Comparison of ENCODE assay signal across 37 cellular contexts in the genomic region with DNA sequence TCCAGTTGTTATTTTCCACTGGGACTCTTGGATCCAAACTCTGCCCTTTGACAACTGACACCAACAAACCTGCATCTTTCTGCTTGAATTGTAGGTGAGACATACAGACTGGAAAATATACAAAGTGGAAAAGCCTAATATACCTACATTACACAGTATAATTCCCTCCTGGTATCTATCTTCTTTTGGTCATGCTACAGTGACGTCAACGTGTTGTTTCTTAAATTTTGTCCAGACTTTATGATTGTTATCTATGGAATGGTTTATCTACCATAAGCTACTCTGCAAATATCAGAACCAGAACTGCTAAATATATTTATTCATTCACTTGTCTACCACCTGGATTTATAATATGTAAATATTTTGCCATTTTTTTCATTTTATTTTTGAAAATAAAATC.
"Had no signal": no experiment of that assay in that cellular context is flagged by ENCODE, and none has a peak within 500 bp of the region (broad histone marks: within the 10 kb centered on the region; RNA-seq: fewer than 3 reads in every experiment).

No MANE protein-coding gene starts in this region.

- ATAC-seq: activated CD8-positive, alpha-beta T cell treated with anti-CD3 and anti-CD28 coated beads for 36 hours; activated naive CD4-positive, alpha-beta T cell treated with anti-CD3 and anti-CD28 coated beads, Interleukin-2, amount 50 U/mL, for 72 hours; activated T-cell treated with anti-CD3 and anti-CD28 coated beads, Interleukin-2, amount 50 U/mL, for 4 hours; activated T-cell treated with anti-CD3 and anti-CD28 coated beads, Interleukin-2, amount 50 U/mL, for 72 hours; activated T-helper 17 cell treated with anti-CD3 and anti-CD28 coated beads, Interleukin-2, amount 50 U/mL, for 72 hours; body of pancreas had no signal

- H3K27me3 Mint-ChIP-seq: activated B cell treated with CpG ODN at 0.5 μM for 24 hours; activated CD8-positive, alpha-beta T cell treated with anti-CD3 and anti-CD28 coated beads for 36 hours; activated naive CD8-positive, alpha-beta T cell treated with anti-CD3 and anti-CD28 coated beads for 36 hours had no signal

- H3K9me3 ChIP-seq: adrenal gland, body of pancreas, breast epithelium had no signal

- H3K4me3 ChIP-seq: adrenal gland, body of pancreas, breast epithelium had no signal

- FAIRE-seq: astrocyte had no signal

- H3K4me1 ChIP-seq: adrenal gland, breast epithelium had no signal

- H3K36me3 Mint-ChIP-seq: activated CD4-positive, alpha-beta memory T cell treated with anti-CD3 and anti-CD28 coated beads for 36 hours; activated naive CD4-positive, alpha-beta T cell treated with anti-CD3 and anti-CD28 coated beads, Interleukin-2, amount 50 U/mL, for 72 hours; activated naive CD8-positive, alpha-beta T cell treated with anti-CD3 and anti-CD28 coated beads for 36 hours had no signal

- H3K9me3 Mint-ChIP-seq: activated B cell treated with CpG ODN at 0.5 μM for 24 hours; activated CD4-positive, alpha-beta memory T cell treated with anti-CD3 and anti-CD28 coated beads for 36 hours; activated CD8-positive, alpha-beta T cell treated with anti-CD3 and anti-CD28 coated beads for 36 hours; activated T-helper 17 cell treated with anti-CD3 and anti-CD28 coated beads, Interleukin-2, amount 50 U/mL, for 72 hours; T-helper 1 cell treated with Interleukin-12 subunit alpha and Interleukin-12 subunit beta and Interleukin-4 antibody, amounts not matched to agents 30 μg/mL and 1 μg/mL, for 36 hours had no signal

- H3K27me3 ChIP-seq: adrenal gland, body of pancreas, brain microvascular endothelial cell, breast epithelium had no signal

- DNase-seq: activated B cell treated with CpG ODN at 0.5 μM for 24 hours; activated CD4-positive, alpha-beta memory T cell treated with anti-CD3 and anti-CD28 coated beads for 36 hours; activated CD4-positive, alpha-beta T cell treated with anti-CD3 and anti-CD28 coated beads for 4 hours; activated CD4-positive, alpha-beta T cell treated with anti-CD3 and anti-CD28 coated beads, Interleukin-2, amount 10 ng/mL, durations not matched to agents 24 days and 14 days; activated CD4-positive, alpha-beta T cell treated with anti-CD3 and anti-CD28 coated beads, Interleukin-2, amount 50 U/mL, for 1 hour; activated CD4-positive, alpha-beta T cell treated with anti-CD3 and anti-CD28 coated beads, Interleukin-2, amount 50 U/mL, for 4 hours; activated CD4-positive, CD25-positive, alpha-beta regulatory T cell treated with anti-CD3 and anti-CD28 coated beads, Interleukin-2, amount 50 U/mL, for 72 hours; activated CD8-positive, alpha-beta memory T cell treated with anti-CD3 and anti-CD28 coated beads, Interleukin-2, amount 50 U/mL, for 4 hours; activated CD8-positive, alpha-beta T cell treated with anti-CD3 and anti-CD28 coated beads for 36 hours; activated effector memory CD4-positive, alpha-beta T cell treated with anti-CD3 and anti-CD28 coated beads, Interleukin-2, amount 50 U/mL, for 16 hours; activated gamma-delta T cell treated with Interleukin-2 at 50 U/mL for 16 hours; activated naive CD4-positive, alpha-beta T cell; activated naive CD4-positive, alpha-beta T cell treated with anti-CD3 and anti-CD28 coated beads for 36 hours; activated naive CD4-positive, alpha-beta T cell treated with anti-CD3 and anti-CD28 coated beads, Interleukin-2, amount 50 U/mL, for 16 hours; activated naive CD8-positive, alpha-beta T cell treated with anti-CD3 and anti-CD28 coated beads for 36 hours; activated T-cell treated with anti-CD3 and anti-CD28 coated beads for 4 hours; activated T-cell treated with anti-CD3 and anti-CD28 coated beads, Interleukin-2, amount 50 U/mL, for 1 hour; activated T-cell treated with anti-CD3 and anti-CD28 coated beads, Interleukin-2, amount 50 U/mL, for 4 hours; activated T-cell treated with anti-CD3 and anti-CD28 coated beads, Interleukin-2, amount 50 U/mL, for 72 hours; amniotic stem cell; aorta; body of pancreas; brain microvascular endothelial cell; central memory CD4-positive, alpha-beta T cell; cerebellar nuclear complex; T-helper 1 cell; T-helper 2 cell; T-helper 9 cell had no signal

- H3K4me1 Mint-ChIP-seq: activated B cell treated with CpG ODN at 0.5 μM for 24 hours; activated CD4-positive, alpha-beta T cell treated with anti-CD3 and anti-CD28 coated beads, Interleukin-2, amount 10 ng/mL, durations not matched to agents 24 days and 14 days; activated naive CD8-positive, alpha-beta T cell treated with anti-CD3 and anti-CD28 coated beads for 36 hours; activated T-helper 17 cell treated with anti-CD3 and anti-CD28 coated beads, Interleukin-2, amount 50 U/mL, for 72 hours had no signal

- H3K36me3 ChIP-seq: adrenal gland, brain microvascular endothelial cell, breast epithelium had no signal

- H3K27ac Mint-ChIP-seq: activated CD4-positive, alpha-beta memory T cell treated with anti-CD3 and anti-CD28 coated beads for 36 hours; activated CD4-positive, alpha-beta T cell treated with anti-CD3 and anti-CD28 coated beads, Interleukin-2, amount 10 ng/mL, durations not matched to agents 24 days and 14 days; activated CD8-positive, alpha-beta T cell treated with anti-CD3 and anti-CD28 coated beads for 36 hours; activated naive CD4-positive, alpha-beta T cell treated with anti-CD3 and anti-CD28 coated beads for 36 hours; activated naive CD4-positive, alpha-beta T cell treated with anti-CD3 and anti-CD28 coated beads, Interleukin-2, amount 50 U/mL, for 72 hours; activated naive CD8-positive, alpha-beta T cell treated with anti-CD3 and anti-CD28 coated beads for 36 hours; activated T-cell treated with anti-CD3 and anti-CD28 coated beads, Interleukin-2, amount 50 U/mL, for 72 hours; activated T-helper 1 cell treated with anti-CD3 and anti-CD28 coated beads, Interleukin-12 subunit alpha, Interleukin-12 subunit beta, Interleukin-2, Interleukin-4 antibody, amounts not matched to agents 30 ng/mL and 10 ng/mL and 1 ng/mL, durations not matched to agents 14 hours and 24 hours and 36 hours; activated T-helper 17 cell treated with anti-CD3 and anti-CD28 coated beads, Interleukin-2, amount 50 U/mL, for 72 hours; T-helper 1 cell treated with Interleukin-12 subunit alpha and Interleukin-12 subunit beta and Interleukin-4 antibody, amounts not matched to agents 30 μg/mL and 1 μg/mL, for 36 hours; T-helper 2 cell treated with Interferon-gamma antibody and Interleukin-4, amounts not matched to agents 5 μg/mL and 100 μg/mL, for 36 hours had no signal

- H3K27ac ChIP-seq: adrenal gland, body of pancreas, brain microvascular endothelial cell, breast epithelium, VCaP had no signal

- H3K4me3 Mint-ChIP-seq: activated B cell treated with CpG ODN at 0.5 μM for 24 hours; activated CD4-positive, alpha-beta memory T cell treated with anti-CD3 and anti-CD28 coated beads for 36 hours; activated CD4-positive, alpha-beta T cell treated with anti-CD3 and anti-CD28 coated beads, Interleukin-2, amount 10 ng/mL, durations not matched to agents 24 days and 14 days; activated CD8-positive, alpha-beta T cell treated with anti-CD3 and anti-CD28 coated beads for 36 hours; activated naive CD4-positive, alpha-beta T cell treated with anti-CD3 and anti-CD28 coated beads for 36 hours; activated naive CD8-positive, alpha-beta T cell treated with anti-CD3 and anti-CD28 coated beads for 36 hours; activated T-cell treated with anti-CD3 and anti-CD28 coated beads, Interleukin-2, amount 50 U/mL, for 4 hours; activated T-cell treated with anti-CD3 and anti-CD28 coated beads, Interleukin-2, amount 50 U/mL, for 72 hours; activated T-helper 1 cell treated with anti-CD3 and anti-CD28 coated beads, Interleukin-12 subunit alpha, Interleukin-12 subunit beta, Interleukin-2, Interleukin-4 antibody, amounts not matched to agents 30 ng/mL and 10 ng/mL and 1 ng/mL, durations not matched to agents 14 hours and 24 hours and 36 hours; activated T-helper 17 cell treated with anti-CD3 and anti-CD28 coated beads, Interleukin-2, amount 50 U/mL, for 72 hours; T-helper 1 cell treated with Interleukin-12 subunit alpha and Interleukin-12 subunit beta and Interleukin-4 antibody, amounts not matched to agents 30 μg/mL and 1 μg/mL, for 36 hours; T-helper 2 cell treated with Interferon-gamma antibody and Interleukin-4, amounts not matched to agents 5 μg/mL and 100 μg/mL, for 36 hours had no signal
